In genomic region chr3:171460226-171461086, GRCh38 we compare ENCODE assay signal across 1 cellular context.
TF ChIP-seq lines count a peak whose summit lies in the region.

Gene TNIK, minus strand, starts transcription at chr3:171460405. Its CDS starts 342 bp downstream, at chr3:171460063.

TF ChIP-seq in HEK293, 187 proteins besides CTCF, POLR2A, EP300 and RAD21 (continued from another document):
- TF ChIP-seq ZBTB44 (tag by site-specific recombination; IDR thresholded peaks at IDR 0.05) (peak; percentile 40; the same call in 1 of the 2 replicates), ZBTB48 (tag by site-specific recombination; IDR thresholded peaks at IDR 0.05) (peak; percentile 44; the same call in 1 of the 2 replicates), ZBTB7A (tag by site-specific recombination; IDR thresholded peaks at IDR 0.05; ENCODE audit: low read depth) (0 out of 2 replicates have a peak, but pooled peaks have one; percentile 37), GLI4 (tag by site-specific recombination; IDR thresholded peaks at IDR 0.05) (peak; percentile 24; the same call in 1 of the 2 replicates), ZBTB17 (tag by site-specific recombination; IDR thresholded peaks at IDR 0.05) (peak; percentile 63), ZNF362 (tag by site-specific recombination; IDR thresholded peaks at IDR 0.05) (peak; percentile 62; the same call in 1 of the 2 replicates), ZXDB (tag by site-specific recombination; IDR thresholded peaks at IDR 0.05) (peak; percentile 71; the same call in 1 of the 2 replicates), ZNF121 (tag by site-specific recombination; IDR thresholded peaks at IDR 0.05) (no peak), PRDM2 (tag by site-specific recombination; IDR thresholded peaks at IDR 0.05; ENCODE audit: borderline replicate concordance) (no peak), ZNF324 (tag by site-specific recombination; IDR thresholded peaks at IDR 0.05) (no peak), ZNF623 (tag by site-specific recombination; IDR thresholded peaks at IDR 0.05) (no peak), ZNF335 (tag by site-specific recombination; conservative IDR thresholded peaks at IDR 0.05) (peak; percentile 80), ZNF548 (tag by site-specific recombination; IDR thresholded peaks at IDR 0.05) (no peak), FEZF1 (tag by site-specific recombination; IDR thresholded peaks at IDR 0.05) (peak; percentile 64), ZNF624 (tag by site-specific recombination; IDR thresholded peaks at IDR 0.05) (no peak), ZNF2 (tag by site-specific recombination; IDR thresholded peaks at IDR 0.05) (peak; percentile 20; the same call in 1 of the 2 replicates), ZNF571 (tag by site-specific recombination; IDR thresholded peaks at IDR 0.05) (no peak), KLF8 (tag by site-specific recombination; IDR thresholded peaks at IDR 0.05) (peak; percentile 67; the same call in 1 of the 2 replicates), ZNF473 (tag by site-specific recombination; IDR thresholded peaks at IDR 0.05) (no peak), SCRT1 (tag by site-specific recombination; IDR thresholded peaks at IDR 0.05; ENCODE audit: borderline replicate concordance) (0 out of 2 replicates have a peak, but pooled peaks have one; percentile 34), KLF17 (tag by site-specific recombination; IDR thresholded peaks at IDR 0.05) (peak; percentile 68; the same call in 1 of the 2 replicates), ZNF341 (tag by site-specific recombination; IDR thresholded peaks at IDR 0.05; ENCODE audit: low read depth) (peak; percentile 94), SP3 (tag by site-specific recombination; IDR thresholded peaks at IDR 0.05) (peak; percentile 84), EGR2 (tag by site-specific recombination; IDR thresholded peaks at IDR 0.05; ENCODE audit: low read depth) (peak; percentile 99)
TF ChIP-seq in HEK293: peak in this region for 58.
